1 cellular context compared by ENCODE assay signal in the genomic region with DNA sequence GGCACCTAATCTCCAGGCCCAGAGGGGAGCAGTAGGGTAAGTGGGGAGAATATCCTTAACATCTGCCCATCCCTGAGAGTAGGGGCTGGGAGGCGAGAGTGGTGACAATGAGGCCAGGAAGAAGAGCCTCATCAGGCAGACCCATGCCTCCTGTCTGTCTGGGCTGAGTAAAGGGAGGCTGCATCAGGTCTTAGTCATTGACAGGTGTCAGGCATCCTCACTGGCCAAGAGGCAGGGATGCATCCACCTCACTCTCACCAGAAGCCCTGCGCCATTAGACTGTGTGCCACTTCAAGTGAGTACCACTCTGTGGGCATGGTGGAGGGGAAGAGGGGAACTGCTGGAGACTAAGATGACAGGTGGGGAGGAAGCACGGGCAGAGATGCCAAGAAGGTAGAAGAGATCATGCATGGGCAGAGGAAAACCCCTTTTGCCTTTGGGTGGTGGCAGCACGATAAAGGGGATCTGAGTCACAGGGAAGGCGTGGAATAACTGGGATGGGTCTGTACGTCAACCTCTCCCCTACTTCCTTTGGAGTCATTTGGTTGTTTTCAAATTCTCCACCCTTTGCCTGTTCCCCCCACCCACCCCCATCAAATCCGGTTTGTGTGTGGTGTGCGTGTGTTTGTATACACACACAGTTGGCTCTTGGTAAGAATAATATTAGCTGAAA.
TF ChIP-seq lines count a peak whose summit lies in the region.

No MANE protein-coding gene starts in this region.

TF ChIP-seq in H1, 55 proteins besides CTCF, POLR2A, EP300 and RAD21:
- TF ChIP-seq KDM5A (IDR thresholded peaks at IDR 0.05; ENCODE audit: low read length) (no peak), TBP (IDR thresholded peaks at IDR 0.05; ENCODE audit: low read depth, low read length) (no peak), TEAD4 (IDR thresholded peaks at IDR 0.05; ENCODE audit: low read depth, low read length) (no peak), PHF8 (conservative IDR thresholded peaks at IDR 0.05; ENCODE audit: low read depth, low read length) (no peak), BACH1 (IDR thresholded peaks at IDR 0.05; ENCODE audit: low read length) (no peak), KDM4A (IDR thresholded peaks at IDR 0.05; ENCODE audit: low read depth, low read length, severe bottlenecking) (no peak)
- TF ChIP-seq, protein P1, sequence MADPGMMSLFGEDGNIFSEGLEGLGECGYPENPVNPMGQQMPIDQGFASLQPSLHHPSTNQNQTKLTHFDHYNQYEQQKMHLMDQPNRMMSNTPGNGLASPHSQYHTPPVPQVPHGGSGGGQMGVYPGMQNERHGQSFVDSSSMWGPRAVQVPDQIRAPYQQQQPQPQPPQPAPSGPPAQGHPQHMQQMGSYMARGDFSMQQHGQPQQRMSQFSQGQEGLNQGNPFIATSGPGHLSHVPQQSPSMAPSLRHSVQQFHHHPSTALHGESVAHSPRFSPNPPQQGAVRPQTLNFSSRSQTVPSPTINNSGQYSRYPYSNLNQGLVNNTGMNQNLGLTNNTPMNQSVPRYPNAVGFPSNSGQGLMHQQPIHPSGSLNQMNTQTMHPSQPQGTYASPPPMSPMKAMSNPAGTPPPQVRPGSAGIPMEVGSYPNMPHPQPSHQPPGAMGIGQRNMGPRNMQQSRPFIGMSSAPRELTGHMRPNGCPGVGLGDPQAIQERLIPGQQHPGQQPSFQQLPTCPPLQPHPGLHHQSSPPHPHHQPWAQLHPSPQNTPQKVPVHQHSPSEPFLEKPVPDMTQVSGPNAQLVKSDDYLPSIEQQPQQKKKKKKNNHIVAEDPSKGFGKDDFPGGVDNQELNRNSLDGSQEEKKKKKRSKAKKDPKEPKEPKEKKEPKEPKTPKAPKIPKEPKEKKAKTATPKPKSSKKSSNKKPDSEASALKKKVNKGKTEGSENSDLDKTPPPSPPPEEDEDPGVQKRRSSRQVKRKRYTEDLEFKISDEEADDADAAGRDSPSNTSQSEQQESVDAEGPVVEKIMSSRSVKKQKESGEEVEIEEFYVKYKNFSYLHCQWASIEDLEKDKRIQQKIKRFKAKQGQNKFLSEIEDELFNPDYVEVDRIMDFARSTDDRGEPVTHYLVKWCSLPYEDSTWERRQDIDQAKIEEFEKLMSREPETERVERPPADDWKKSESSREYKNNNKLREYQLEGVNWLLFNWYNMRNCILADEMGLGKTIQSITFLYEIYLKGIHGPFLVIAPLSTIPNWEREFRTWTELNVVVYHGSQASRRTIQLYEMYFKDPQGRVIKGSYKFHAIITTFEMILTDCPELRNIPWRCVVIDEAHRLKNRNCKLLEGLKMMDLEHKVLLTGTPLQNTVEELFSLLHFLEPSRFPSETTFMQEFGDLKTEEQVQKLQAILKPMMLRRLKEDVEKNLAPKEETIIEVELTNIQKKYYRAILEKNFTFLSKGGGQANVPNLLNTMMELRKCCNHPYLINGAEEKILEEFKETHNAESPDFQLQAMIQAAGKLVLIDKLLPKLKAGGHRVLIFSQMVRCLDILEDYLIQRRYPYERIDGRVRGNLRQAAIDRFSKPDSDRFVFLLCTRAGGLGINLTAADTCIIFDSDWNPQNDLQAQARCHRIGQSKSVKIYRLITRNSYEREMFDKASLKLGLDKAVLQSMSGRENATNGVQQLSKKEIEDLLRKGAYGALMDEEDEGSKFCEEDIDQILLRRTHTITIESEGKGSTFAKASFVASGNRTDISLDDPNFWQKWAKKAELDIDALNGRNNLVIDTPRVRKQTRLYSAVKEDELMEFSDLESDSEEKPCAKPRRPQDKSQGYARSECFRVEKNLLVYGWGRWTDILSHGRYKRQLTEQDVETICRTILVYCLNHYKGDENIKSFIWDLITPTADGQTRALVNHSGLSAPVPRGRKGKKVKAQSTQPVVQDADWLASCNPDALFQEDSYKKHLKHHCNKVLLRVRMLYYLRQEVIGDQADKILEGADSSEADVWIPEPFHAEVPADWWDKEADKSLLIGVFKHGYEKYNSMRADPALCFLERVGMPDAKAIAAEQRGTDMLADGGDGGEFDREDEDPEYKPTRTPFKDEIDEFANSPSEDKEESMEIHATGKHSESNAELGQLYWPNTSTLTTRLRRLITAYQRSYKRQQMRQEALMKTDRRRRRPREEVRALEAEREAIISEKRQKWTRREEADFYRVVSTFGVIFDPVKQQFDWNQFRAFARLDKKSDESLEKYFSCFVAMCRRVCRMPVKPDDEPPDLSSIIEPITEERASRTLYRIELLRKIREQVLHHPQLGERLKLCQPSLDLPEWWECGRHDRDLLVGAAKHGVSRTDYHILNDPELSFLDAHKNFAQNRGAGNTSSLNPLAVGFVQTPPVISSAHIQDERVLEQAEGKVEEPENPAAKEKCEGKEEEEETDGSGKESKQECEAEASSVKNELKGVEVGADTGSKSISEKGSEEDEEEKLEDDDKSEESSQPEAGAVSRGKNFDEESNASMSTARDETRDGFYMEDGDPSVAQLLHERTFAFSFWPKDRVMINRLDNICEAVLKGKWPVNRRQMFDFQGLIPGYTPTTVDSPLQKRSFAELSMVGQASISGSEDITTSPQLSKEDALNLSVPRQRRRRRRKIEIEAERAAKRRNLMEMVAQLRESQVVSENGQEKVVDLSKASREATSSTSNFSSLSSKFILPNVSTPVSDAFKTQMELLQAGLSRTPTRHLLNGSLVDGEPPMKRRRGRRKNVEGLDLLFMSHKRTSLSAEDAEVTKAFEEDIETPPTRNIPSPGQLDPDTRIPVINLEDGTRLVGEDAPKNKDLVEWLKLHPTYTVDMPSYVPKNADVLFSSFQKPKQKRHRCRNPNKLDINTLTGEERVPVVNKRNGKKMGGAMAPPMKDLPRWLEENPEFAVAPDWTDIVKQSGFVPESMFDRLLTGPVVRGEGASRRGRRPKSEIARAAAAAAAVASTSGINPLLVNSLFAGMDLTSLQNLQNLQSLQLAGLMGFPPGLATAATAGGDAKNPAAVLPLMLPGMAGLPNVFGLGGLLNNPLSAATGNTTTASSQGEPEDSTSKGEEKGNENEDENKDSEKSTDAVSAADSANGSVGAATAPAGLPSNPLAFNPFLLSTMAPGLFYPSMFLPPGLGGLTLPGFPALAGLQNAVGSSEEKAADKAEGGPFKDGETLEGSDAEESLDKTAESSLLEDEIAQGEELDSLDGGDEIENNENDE (IDR thresholded peaks at IDR 0.05; ENCODE audit: insufficient replicate concordance, low read length), result no peak
